Comparison of ENCODE assay signal across 1 cellular context in the genomic region with DNA sequence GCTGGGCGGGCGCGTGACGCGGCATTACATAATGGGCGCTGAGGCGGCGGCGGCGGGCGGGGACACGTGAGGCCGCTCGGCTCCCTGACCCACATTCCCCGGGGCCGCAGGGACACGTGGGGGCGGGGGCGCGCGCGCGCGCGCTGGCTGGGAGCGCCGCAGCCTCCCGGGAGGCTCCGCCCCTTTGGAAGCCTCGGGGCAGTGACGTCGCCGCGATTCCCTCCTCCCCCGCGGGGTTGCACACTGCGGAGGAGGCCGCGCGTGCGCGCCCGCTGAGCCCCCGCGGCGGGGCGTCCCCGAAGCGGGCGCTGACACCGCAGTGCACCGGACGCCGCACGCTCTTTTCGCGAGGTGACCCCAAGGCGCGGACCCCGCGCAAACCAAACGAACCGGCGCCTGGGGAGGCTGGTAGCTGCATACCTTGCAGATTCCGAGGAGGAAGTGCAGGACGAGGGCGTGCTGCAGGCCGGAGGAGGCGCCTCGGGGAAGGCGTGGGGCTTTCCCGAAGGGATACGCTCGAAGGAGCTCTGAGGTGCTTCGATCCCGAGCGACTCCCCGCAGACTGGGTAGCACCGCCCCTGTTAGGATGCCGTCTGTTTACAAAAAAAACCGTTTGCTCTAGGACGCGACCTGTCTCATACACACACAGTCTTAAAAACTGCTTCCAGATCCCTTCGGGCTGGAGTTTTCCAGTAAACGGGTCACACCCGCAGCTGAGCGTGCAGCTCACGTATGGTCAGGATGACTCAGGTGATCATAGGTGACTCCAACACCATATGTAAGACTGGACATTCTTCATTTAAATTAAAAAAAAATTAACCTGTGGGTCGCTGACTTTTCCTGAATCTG.
A peak's percentile ranks its signal among the peaks of the same experiment; 100 is the strongest.
TF ChIP-seq lines count a peak whose summit lies in the region.

No MANE protein-coding gene starts in this region.

TF ChIP-seq in K562, 482 proteins besides CTCF, POLR2A, EP300 and RAD21 (continued from another document and continues in another):
- TF ChIP-seq ZFX (CRISPR knock-in tag; IDR thresholded peaks at IDR 0.05) (peak; percentile 94), COPS2 (conservative IDR thresholded peaks at IDR 0.05) (no peak), NR2F6 (CRISPR knock-in tag; IDR thresholded peaks at IDR 0.05) (no peak), TCF7L2 (IDR thresholded peaks at IDR 0.05; ENCODE audit: low read depth, low read length) (0 out of 2 replicates have a peak, but pooled peaks have one; percentile 13), HDAC2 (IDR thresholded peaks at IDR 0.05) (peak; percentile 82), THRB (CRISPR knock-in tag; conservative IDR thresholded peaks at IDR 0.05) (no peak), DIDO1 (tag; IDR thresholded peaks at IDR 0.05; ENCODE audit: low read depth) (no peak), ZNF23 (CRISPR knock-in tag; IDR thresholded peaks at IDR 0.05) (no peak), PURB (CRISPR knock-in tag; IDR thresholded peaks at IDR 0.05; ENCODE audit: low read depth) (no peak), CREB5 (CRISPR knock-in tag; IDR thresholded peaks at IDR 0.05) (no peak), NBN (IDR thresholded peaks at IDR 0.05; ENCODE audit: low read depth) (peak; percentile 71; the same call in 1 of the 2 replicates), POLR3A (IDR thresholded peaks at IDR 0.05; ENCODE audit: borderline replicate concordance, extremely low read depth, insufficient read depth, insufficient read length) (no peak), SNIP1 (IDR thresholded peaks at IDR 0.05; ENCODE audit: low read depth) (no peak), TSC22D4 (tag; IDR thresholded peaks at IDR 0.05) (no peak), SOX6 (IDR thresholded peaks at IDR 0.05) (peak; percentile 84), ETV6 (IDR thresholded peaks at IDR 0.05; ENCODE audit: borderline replicate concordance in 1 of 2, low read depth in 2 of 2, low read length in 1 of 2) (no peak), ETV6 (CRISPR knock-in tag; IDR thresholded peaks at IDR 0.05; ENCODE audit: borderline replicate concordance) (0 out of 2 replicates have a peak, but pooled peaks have one; percentile 58), ZNF707 (CRISPR knock-in tag; conservative IDR thresholded peaks at IDR 0.05) (no peak), ERF (CRISPR knock-in tag; IDR thresholded peaks at IDR 0.05) (peak; percentile 90; the same call in 1 of the 2 replicates), DNMT1 (IDR thresholded peaks at IDR 0.05) (no peak), ZNF324 (CRISPR knock-in tag; IDR thresholded peaks at IDR 0.05) (no peak), NCOA4 (IDR thresholded peaks at IDR 0.05; ENCODE audit: partially characterized antibody) (no peak), SRSF3 (IDR thresholded peaks at IDR 0.05; ENCODE audit: insufficient read depth, low read length) (no peak), CBX5 (IDR thresholded peaks at IDR 0.05; ENCODE audit: borderline replicate concordance, low read depth) (no peak), CBFB (CRISPR knock-in tag; IDR thresholded peaks at IDR 0.05) (no peak; the same call in 1 of the 2 replicates), CHCHD3 (CRISPR knock-in tag; IDR thresholded peaks at IDR 0.05) (no peak; the same call in 1 of the 2 replicates), ZNF609 (CRISPR knock-in tag; IDR thresholded peaks at IDR 0.05; ENCODE audit: borderline replicate concordance) (no peak), ZBTB8A (IDR thresholded peaks at IDR 0.05; ENCODE audit: partially characterized antibody) (no peak), POLR3G (IDR thresholded peaks at IDR 0.05; ENCODE audit: extremely low read depth, insufficient read length, insufficient replicate concordance) (no peak), HDAC6 (IDR thresholded peaks at IDR 0.05; ENCODE audit: low read depth, low read length) (no peak), ZNF79 (CRISPR knock-in tag; IDR thresholded peaks at IDR 0.05; ENCODE audit: low read depth) (no peak), ZNF280B (CRISPR knock-in tag; IDR thresholded peaks at IDR 0.05) (no peak)
- TF ChIP-seq, protein P1, sequence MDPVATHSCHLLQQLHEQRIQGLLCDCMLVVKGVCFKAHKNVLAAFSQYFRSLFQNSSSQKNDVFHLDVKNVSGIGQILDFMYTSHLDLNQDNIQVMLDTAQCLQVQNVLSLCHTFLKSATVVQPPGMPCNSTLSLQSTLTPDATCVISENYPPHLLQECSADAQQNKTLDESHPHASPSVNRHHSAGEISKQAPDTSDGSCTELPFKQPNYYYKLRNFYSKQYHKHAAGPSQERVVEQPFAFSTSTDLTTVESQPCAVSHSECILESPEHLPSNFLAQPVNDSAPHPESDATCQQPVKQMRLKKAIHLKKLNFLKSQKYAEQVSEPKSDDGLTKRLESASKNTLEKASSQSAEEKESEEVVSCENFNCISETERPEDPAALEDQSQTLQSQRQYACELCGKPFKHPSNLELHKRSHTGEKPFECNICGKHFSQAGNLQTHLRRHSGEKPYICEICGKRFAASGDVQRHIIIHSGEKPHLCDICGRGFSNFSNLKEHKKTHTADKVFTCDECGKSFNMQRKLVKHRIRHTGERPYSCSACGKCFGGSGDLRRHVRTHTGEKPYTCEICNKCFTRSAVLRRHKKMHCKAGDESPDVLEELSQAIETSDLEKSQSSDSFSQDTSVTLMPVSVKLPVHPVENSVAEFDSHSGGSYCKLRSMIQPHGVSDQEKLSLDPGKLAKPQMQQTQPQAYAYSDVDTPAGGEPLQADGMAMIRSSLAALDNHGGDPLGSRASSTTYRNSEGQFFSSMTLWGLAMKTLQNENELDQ (CRISPR knock-in tag; IDR thresholded peaks at IDR 0.05; ENCODE audit: borderline replicate concordance) = no peak; the same call in 1 of the 2 replicates
- TF ChIP-seq, protein P2, sequence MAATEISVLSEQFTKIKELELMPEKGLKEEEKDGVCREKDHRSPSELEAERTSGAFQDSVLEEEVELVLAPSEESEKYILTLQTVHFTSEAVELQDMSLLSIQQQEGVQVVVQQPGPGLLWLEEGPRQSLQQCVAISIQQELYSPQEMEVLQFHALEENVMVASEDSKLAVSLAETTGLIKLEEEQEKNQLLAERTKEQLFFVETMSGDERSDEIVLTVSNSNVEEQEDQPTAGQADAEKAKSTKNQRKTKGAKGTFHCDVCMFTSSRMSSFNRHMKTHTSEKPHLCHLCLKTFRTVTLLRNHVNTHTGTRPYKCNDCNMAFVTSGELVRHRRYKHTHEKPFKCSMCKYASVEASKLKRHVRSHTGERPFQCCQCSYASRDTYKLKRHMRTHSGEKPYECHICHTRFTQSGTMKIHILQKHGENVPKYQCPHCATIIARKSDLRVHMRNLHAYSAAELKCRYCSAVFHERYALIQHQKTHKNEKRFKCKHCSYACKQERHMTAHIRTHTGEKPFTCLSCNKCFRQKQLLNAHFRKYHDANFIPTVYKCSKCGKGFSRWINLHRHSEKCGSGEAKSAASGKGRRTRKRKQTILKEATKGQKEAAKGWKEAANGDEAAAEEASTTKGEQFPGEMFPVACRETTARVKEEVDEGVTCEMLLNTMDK (IDR thresholded peaks at IDR 0.05; ENCODE audit: borderline replicate concordance, insufficient read depth, low read depth, low read length, poor library complexity, severe bottlenecking) = no peak
- TF ChIP-seq, protein P3, sequence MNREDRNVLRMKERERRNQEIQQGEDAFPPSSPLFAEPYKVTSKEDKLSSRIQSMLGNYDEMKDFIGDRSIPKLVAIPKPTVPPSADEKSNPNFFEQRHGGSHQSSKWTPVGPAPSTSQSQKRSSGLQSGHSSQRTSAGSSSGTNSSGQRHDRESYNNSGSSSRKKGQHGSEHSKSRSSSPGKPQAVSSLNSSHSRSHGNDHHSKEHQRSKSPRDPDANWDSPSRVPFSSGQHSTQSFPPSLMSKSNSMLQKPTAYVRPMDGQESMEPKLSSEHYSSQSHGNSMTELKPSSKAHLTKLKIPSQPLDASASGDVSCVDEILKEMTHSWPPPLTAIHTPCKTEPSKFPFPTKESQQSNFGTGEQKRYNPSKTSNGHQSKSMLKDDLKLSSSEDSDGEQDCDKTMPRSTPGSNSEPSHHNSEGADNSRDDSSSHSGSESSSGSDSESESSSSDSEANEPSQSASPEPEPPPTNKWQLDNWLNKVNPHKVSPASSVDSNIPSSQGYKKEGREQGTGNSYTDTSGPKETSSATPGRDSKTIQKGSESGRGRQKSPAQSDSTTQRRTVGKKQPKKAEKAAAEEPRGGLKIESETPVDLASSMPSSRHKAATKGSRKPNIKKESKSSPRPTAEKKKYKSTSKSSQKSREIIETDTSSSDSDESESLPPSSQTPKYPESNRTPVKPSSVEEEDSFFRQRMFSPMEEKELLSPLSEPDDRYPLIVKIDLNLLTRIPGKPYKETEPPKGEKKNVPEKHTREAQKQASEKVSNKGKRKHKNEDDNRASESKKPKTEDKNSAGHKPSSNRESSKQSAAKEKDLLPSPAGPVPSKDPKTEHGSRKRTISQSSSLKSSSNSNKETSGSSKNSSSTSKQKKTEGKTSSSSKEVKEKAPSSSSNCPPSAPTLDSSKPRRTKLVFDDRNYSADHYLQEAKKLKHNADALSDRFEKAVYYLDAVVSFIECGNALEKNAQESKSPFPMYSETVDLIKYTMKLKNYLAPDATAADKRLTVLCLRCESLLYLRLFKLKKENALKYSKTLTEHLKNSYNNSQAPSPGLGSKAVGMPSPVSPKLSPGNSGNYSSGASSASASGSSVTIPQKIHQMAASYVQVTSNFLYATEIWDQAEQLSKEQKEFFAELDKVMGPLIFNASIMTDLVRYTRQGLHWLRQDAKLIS (CRISPR knock-in tag; IDR thresholded peaks at IDR 0.05) = no peak
- TF ChIP-seq, protein P4, sequence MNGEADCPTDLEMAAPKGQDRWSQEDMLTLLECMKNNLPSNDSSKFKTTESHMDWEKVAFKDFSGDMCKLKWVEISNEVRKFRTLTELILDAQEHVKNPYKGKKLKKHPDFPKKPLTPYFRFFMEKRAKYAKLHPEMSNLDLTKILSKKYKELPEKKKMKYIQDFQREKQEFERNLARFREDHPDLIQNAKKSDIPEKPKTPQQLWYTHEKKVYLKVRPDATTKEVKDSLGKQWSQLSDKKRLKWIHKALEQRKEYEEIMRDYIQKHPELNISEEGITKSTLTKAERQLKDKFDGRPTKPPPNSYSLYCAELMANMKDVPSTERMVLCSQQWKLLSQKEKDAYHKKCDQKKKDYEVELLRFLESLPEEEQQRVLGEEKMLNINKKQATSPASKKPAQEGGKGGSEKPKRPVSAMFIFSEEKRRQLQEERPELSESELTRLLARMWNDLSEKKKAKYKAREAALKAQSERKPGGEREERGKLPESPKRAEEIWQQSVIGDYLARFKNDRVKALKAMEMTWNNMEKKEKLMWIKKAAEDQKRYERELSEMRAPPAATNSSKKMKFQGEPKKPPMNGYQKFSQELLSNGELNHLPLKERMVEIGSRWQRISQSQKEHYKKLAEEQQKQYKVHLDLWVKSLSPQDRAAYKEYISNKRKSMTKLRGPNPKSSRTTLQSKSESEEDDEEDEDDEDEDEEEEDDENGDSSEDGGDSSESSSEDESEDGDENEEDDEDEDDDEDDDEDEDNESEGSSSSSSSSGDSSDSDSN (IDR thresholded peaks at IDR 0.05; ENCODE audit: borderline replicate concordance in 1 of 2, low read depth in 2 of 2, low read length in 2 of 2) = peak in 1 of 2 experiments; percentile 76; a peak in 2 of 4 replicates
